8 cellular contexts compared by ENCODE assay signal in genomic region chr12:100566887-100567637, GRCh38. TPM values are rescaled to one million over a fixed set of nuclear protein-coding genes. Genes with fewer than 3 reads are reported as not detected.
A peak's percentile ranks its signal among the peaks of the same experiment; 100 is the strongest.
DNase-seq lines count a peak whose midpoint lies in the region; ATAC-seq and TF ChIP-seq lines count a peak whose summit lies in the region.

No MANE protein-coding gene starts in this region.

- no peaks in the 10 kb centered on the region for H3K36me3 ChIP-seq in IMR-90 (ENCODE audit: control insufficient read depth, insufficient read depth, low read length)

- no peak overlapping the region for H3K4me2 ChIP-seq in IMR-90 (ENCODE audit: low read depth, low read length)

- no peak for TF ChIP-seq RAD21 in IMR-90 (IDR thresholded peaks at IDR 0.05; ENCODE audit: low read length)

- H3K9me1 ChIP-seq in IMR-90 (ENCODE audit: insufficient read depth, low read length), result no peaks in the 10 kb centered on the region

- no peak overlapping the region for H3K14ac ChIP-seq in IMR-90 (replicated peaks; ENCODE audit: low read depth, low read length)

- H3K27ac ChIP-seq in IMR-90 (ENCODE audit: insufficient read depth, low read length), result no peak overlapping the region

- H3K9me3 ChIP-seq in IMR-90 (ENCODE audit: control insufficient read depth, insufficient read depth, low read length), result no peaks in the 10 kb centered on the region

- TF ChIP-seq CTCF in IMR-90 (conservative IDR thresholded peaks at IDR 0.05; ENCODE audit: low read depth, low read length), result no peak

- no peak overlapping the region for H4K5ac ChIP-seq in IMR-90 (ENCODE audit: low read depth, low read length)

- no peak overlapping the region for H2AK9ac ChIP-seq in IMR-90 (replicated peaks; ENCODE audit: low read depth, low read length, poor library complexity)

- no peak overlapping the region for H2BK120ac ChIP-seq in IMR-90 (ENCODE audit: low read depth, low read length)

- ATAC-seq in GM18498 (IDR thresholded peaks at IDR 0.05; ENCODE audit: unreplicated experiment) (peak; percentile 97), GM21619 (IDR thresholded peaks at IDR 0.05; ENCODE audit: unreplicated experiment) (peak; percentile 91), IMR-90 (ENCODE audit: low read depth) (peak; percentile 29; the same call in 1 of the 2 replicates)

- DNase-seq in IMR-90, result peak; percentile 34
- DNase-seq in hepatic stellate cell (ENCODE audit: low spot score), result peak; percentile 13
- DNase-seq in NCI-H2227 treated with DMSO at 0.1 percent for 48 hours (lab: John Stamatoyannopoulos, UW), result no peak
- DNase-seq in NCI-H2081 (lab: John Stamatoyannopoulos, UW), result no peak
- no peak for DNase-seq in NCI-H2196 (lab: John Stamatoyannopoulos, UW; ENCODE audit: unreplicated experiment)
- no peak for DNase-seq in T-helper 9 cell

- no peaks in the 10 kb centered on the region for H3K79me1 ChIP-seq in IMR-90 (ENCODE audit: low read depth in 1 of 2, low read length in 2 of 2)

- WGBS in IMR-90 (ENCODE audit: extremely low coverage in 2 of 2, insufficient read length in 1 of 2), 2 experiments, result no CpG with 5 or more reads among the region's 3 CpGs

- no peak overlapping the region for H2AFZ ChIP-seq in IMR-90 (replicated peaks; ENCODE audit: low read length, poor library complexity)

- no peak overlapping the region for H3K23ac ChIP-seq in IMR-90 (ENCODE audit: low read depth, low read length)

- POLR2A ChIA-PET in IMR-90 (lab: Charles Lee; ENCODE audit: unreplicated experiment), result no interaction called here

- H3K56ac ChIP-seq in IMR-90 (ENCODE audit: extremely low read depth, insufficient read depth, low read length), result no peak overlapping the region

- H3K4me1 ChIP-seq in IMR-90 (ENCODE audit: control insufficient read depth, insufficient read depth, low read length), result no peaks in the 10 kb centered on the region

- dilution Hi-C loops in IMR-90 (cut with HindIII; ENCODE audit: low sequenced_read_pairs, unreplicated experiment), result no loop called here

- H2BK20ac ChIP-seq in IMR-90 (ENCODE audit: low read depth, low read length), result no peak overlapping the region

- BruUV-seq in IMR-90 (replicated peaks; lab: Mats Ljungman, UMichigan), result no TSS peak

- TF ChIP-seq POLR2A in IMR-90 (IDR thresholded peaks at IDR 0.05; ENCODE audit: low read depth, low read length), result no peak

- peaks cover 2% of the 10 kb centered on the region; the same call in 1 of the 2 replicates for H3K27me3 ChIP-seq in IMR-90 (ENCODE audit: control insufficient read depth, insufficient read depth, low read length)

- no peak overlapping the region for H3K18ac ChIP-seq in IMR-90 (ENCODE audit: low read depth, low read length)

- in situ Hi-C loops in IMR-90 (cut with MboI; ENCODE audit: low sequenced_read_pairs), result no loop called here

- H3K4ac ChIP-seq in IMR-90 (ENCODE audit: low read depth, low read length), result no peak overlapping the region

- H3K4me3 ChIP-seq in IMR-90 (ENCODE audit: insufficient read depth, low read depth, low read length), result no peak overlapping the region

- no peak overlapping the region for H4K8ac ChIP-seq in IMR-90 (ENCODE audit: low read depth in 2 of 2, low read length in 2 of 2)

- no peak overlapping the region for H3K9ac ChIP-seq in IMR-90 (ENCODE audit: low read depth, low read length)

- CTCF ChIA-PET in IMR-90 (lab: Yijun Ruan, JAX), result interaction anchor here (0.6 to 0.8 kb wide), 2 partner anchors 12 to 23 kb away, joined by 3 to 4 read pairs; no protein-coding TSS in a partner anchor

- H4K20me1 ChIP-seq in IMR-90 (ENCODE audit: insufficient read depth, low read length), result no peaks in the 10 kb centered on the region

- H4K91ac ChIP-seq in IMR-90 (ENCODE audit: insufficient read depth, low read depth, low read length), result no peak overlapping the region

- no peak overlapping the region for H2BK15ac ChIP-seq in IMR-90 (ENCODE audit: low read depth, low read length)

- no peak overlapping the region for H2BK5ac ChIP-seq in IMR-90 (ENCODE audit: low read depth, low read length, poor library complexity, severe bottlenecking)

- intact Hi-C loops in IMR-90 (cut with micrococcal nuclease), result no loop called here

- H2AK5ac ChIP-seq in IMR-90 (ENCODE audit: low read depth, low read length), result no peak overlapping the region

TF ChIP-seq in IMR-90, 13 proteins besides CTCF, POLR2A, EP300 and RAD21:
- TF ChIP-seq MAFK (IDR thresholded peaks at IDR 0.05; ENCODE audit: low read depth, low read length), result no peak
- TF ChIP-seq ELK1 (IDR thresholded peaks at IDR 0.05; ENCODE audit: borderline replicate concordance, low read depth, low read length), result no peak
- TF ChIP-seq BHLHE40 (IDR thresholded peaks at IDR 0.05; ENCODE audit: low read depth, low read length), result no peak
- no peak for TF ChIP-seq RFX5 (IDR thresholded peaks at IDR 0.05; ENCODE audit: low read depth, low read length)
- no peak; the same call in 1 of the 2 replicates for TF ChIP-seq USF2 (IDR thresholded peaks at IDR 0.05; ENCODE audit: low read depth, low read length)
- TF ChIP-seq MXI1 (IDR thresholded peaks at IDR 0.05; ENCODE audit: borderline replicate concordance, low read depth, low read length), result no peak
- TF ChIP-seq RCOR1 (IDR thresholded peaks at IDR 0.05; ENCODE audit: insufficient replicate concordance, low read length), result no peak
- TF ChIP-seq FOS (IDR thresholded peaks at IDR 0.05; ENCODE audit: low read depth, low read length), result no peak
- TF ChIP-seq CEBPB (IDR thresholded peaks at IDR 0.05; ENCODE audit: low read depth, low read length), result no peak
- no peak for TF ChIP-seq CHD1 (IDR thresholded peaks at IDR 0.05; ENCODE audit: low read depth, low read length)
- TF ChIP-seq MAZ (IDR thresholded peaks at IDR 0.05; ENCODE audit: borderline replicate concordance, low read depth, low read length), result no peak
- TF ChIP-seq NFE2L2 (IDR thresholded peaks at IDR 0.05; ENCODE audit: low read depth, low read length), result no peak
- TF ChIP-seq SMC3 (IDR thresholded peaks at IDR 0.05; ENCODE audit: low read depth, low read length), result no peak

RNA-seq across cellular contexts. Expression of gene GAS2L3, which starts 6.4 kb away (rescaled TPM):
- total RNA-seq in IMR-90 (2012; rRNA removed), result 15.6 and 27.2 TPM in 2 replicates
- polyA plus RNA-seq in IMR-90 (2012; rRNA removed), result 4.7 and 5.2 TPM in 2 replicates
- 0.37 and 0.60 TPM in 2 replicates for polyA plus RNA-seq in IMR-90 (2012; cell fraction: cytosol; rRNA removed)
- 0.73 and 9.0 TPM in 2 replicates for polyA plus RNA-seq in IMR-90 (2012; cell fraction: nucleus; rRNA removed; ENCODE audit: low replicate concordance)

Comparison
In these comparisons a context has a peak if more than half of its experiments do, and no peak if none do; other contexts are left out.
1. ATAC-seq: peak in every context shown above with its lines; median percentile 97 in GM18498; 91 in GM21619; 29 in IMR-90.
2. DNase-seq: peak in IMR-90 (single experiment) and hepatic stellate cell (single experiment); none in NCI-H2227 treated with DMSO at 0.1 percent for 48 hours (single experiment), NCI-H2081 (0 of 2), NCI-H2196 (single experiment) and T-helper 9 cell (single experiment).